In genomic region chr18:29083545-29083944, GRCh38 we compare ENCODE assay signal across 17 cellular contexts.
DNase-seq lines count a peak whose midpoint lies in the region; ATAC-seq and TF ChIP-seq lines count a peak whose summit lies in the region.
"Had no signal": no experiment of that assay in that cellular context is flagged by ENCODE, and none has a peak within 500 bp of the region (broad histone marks: within the 10 kb centered on the region; RNA-seq: fewer than 3 reads in every experiment).

No MANE protein-coding gene starts in this region.

- ATAC-seq in GM19035 (IDR thresholded peaks at IDR 0.05; ENCODE audit: unreplicated experiment) = no peak
- ATAC-seq in GM21737 (IDR thresholded peaks at IDR 0.05; ENCODE audit: unreplicated experiment) = no peak

- H3K27me3 ChIP-seq in endodermal cell (ENCODE audit: control insufficient read depth, insufficient read depth, low read length, poor library complexity, severe bottlenecking) = no peaks in the 10 kb centered on the region
- no peaks in the 10 kb centered on the region for H3K27me3 ChIP-seq in mesenchymal stem cell (ENCODE audit: control insufficient read depth in 1 of 2, insufficient read depth in 1 of 2, low read length in 2 of 2)
- H3K27me3 ChIP-seq: SJSA1, suprapubic skin had no signal

- H3K4me3 Mint-ChIP-seq in endodermal cell = no peak overlapping the region

- H3K4me1 ChIP-seq in endodermal cell (ENCODE audit: control insufficient read depth, insufficient read depth, low read length) (peaks cover 18% of the 10 kb centered on the region), mesenchymal stem cell (ENCODE audit: control insufficient read depth, insufficient read depth, low read depth, low read length) (no peaks in the 10 kb centered on the region)
- H3K4me1 ChIP-seq: SJSA1 had no signal

- H2BK5ac ChIP-seq in mesenchymal stem cell (ENCODE audit: low read depth, low read length, poor library complexity, severe bottlenecking) = no peak overlapping the region

- no peak overlapping the region for H3K4me2 ChIP-seq in mesenchymal stem cell (ENCODE audit: low read length, poor library complexity, severe bottlenecking)

- peak overlapping the region in 1 of 2 experiments; percentile 15 for H3K14ac ChIP-seq in mesenchymal stem cell (ENCODE audit: low read length in 2 of 2)

- H3K9me3 ChIP-seq in endodermal cell (ENCODE audit: control insufficient read depth, low read length) = no peaks in the 10 kb centered on the region
- no peaks in the 10 kb centered on the region for H3K9me3 ChIP-seq in mesenchymal stem cell (ENCODE audit: control insufficient read depth, low read length)
- H3K9me3 ChIP-seq: SJSA1, suprapubic skin had no signal

- H3K9ac ChIP-seq in endodermal cell (ENCODE audit: extremely low read depth, low read length, poor library complexity, severe bottlenecking) (no peak overlapping the region), mesenchymal stem cell (ENCODE audit: low read length) (peak overlapping the region; percentile 68)

- no peak overlapping the region for H3K18ac ChIP-seq in mesenchymal stem cell (ENCODE audit: low read depth in 1 of 2, low read length in 2 of 2)

- H3K36me3 Mint-ChIP-seq in endodermal cell (ENCODE audit: low read depth) = no peaks in the 10 kb centered on the region

- no peak overlapping the region for H2BK15ac ChIP-seq in mesenchymal stem cell (ENCODE audit: low read depth, poor library complexity, severe bottlenecking)

- H3K4ac ChIP-seq in mesenchymal stem cell (ENCODE audit: low read depth in 1 of 2, low read length in 2 of 2) = no peak overlapping the region

- H2BK120ac ChIP-seq in mesenchymal stem cell (ENCODE audit: low read depth, low read length) = no peak overlapping the region

- TF ChIP-seq CTCF in endodermal cell (conservative IDR thresholded peaks at IDR 0.05) = no peak

- H3K27me3 Mint-ChIP-seq in endodermal cell (ENCODE audit: insufficient read depth) = no peaks in the 10 kb centered on the region

- H3K4me3 ChIP-seq in endodermal cell (ENCODE audit: low read length) (no peak overlapping the region), mesenchymal stem cell (ENCODE audit: insufficient read depth in 1 of 2, low read depth in 1 of 2, low read length in 2 of 2) (peak overlapping the region in 1 of 2 experiments; percentile 50)
- H3K4me3 ChIP-seq: SJSA1, suprapubic skin had no signal

- H3K27ac Mint-ChIP-seq in endodermal cell = peak overlapping the region; percentile 3

- H3K36me3 ChIP-seq in endodermal cell (ENCODE audit: control insufficient read depth, insufficient read depth, low read length) (no peaks in the 10 kb centered on the region), mesenchymal stem cell (ENCODE audit: control insufficient read depth in 1 of 2, insufficient read depth in 2 of 2, low read depth in 1 of 2, low read length in 2 of 2) (no peaks in the 10 kb centered on the region)
- H3K36me3 ChIP-seq: SJSA1, suprapubic skin had no signal

- peak; percentile 31 for DNase-seq in AG20443 (ENCODE audit: low spot score)
- DNase-seq in NCI-H1930 (lab: John Stamatoyannopoulos, UW) = peak; percentile 98 to 99
- no peak for DNase-seq in endodermal cell
- no peak for DNase-seq in mesenchymal stem cell
- DNase-seq in T-helper 1 cell = no peak
- DNase-seq in NCI-H1436 treated with DMSO at 0.1 percent for 48 hours (lab: John Stamatoyannopoulos, UW) = no peak
- DNase-seq: activated CD4-positive, alpha-beta T cell treated with anti-CD3 and anti-CD28 coated beads, Interleukin-2, amount 50 U/mL, for 48 hours; amniotic stem cell; H7; KBM-7; kidney; NCI-H2107; posterior cingulate gyrus had no signal

- WGBS in endodermal cell (ENCODE audit: insufficient coverage in 1 of 2, insufficient read length in 1 of 2), 2 experiments = 73 to 75% methylated on average over 3 to 4 of the region's 4 CpGs
- WGBS in mesenchymal stem cell = 87% methylated on average over 4 of the region's 4 CpGs

- H3K23ac ChIP-seq in mesenchymal stem cell (ENCODE audit: low read length in 2 of 2) = no peak overlapping the region

- no peaks in the 10 kb centered on the region for H3K79me1 ChIP-seq in mesenchymal stem cell (replicated peaks; ENCODE audit: low read length, poor library complexity, severe bottlenecking)

- no peak overlapping the region for H2BK12ac ChIP-seq in mesenchymal stem cell (ENCODE audit: low read length in 2 of 2)

- no peak overlapping the region for H4K91ac ChIP-seq in mesenchymal stem cell (ENCODE audit: low read length)

- H3K27ac ChIP-seq in endodermal cell (ENCODE audit: low read depth, low read length) (no peak overlapping the region), mesenchymal stem cell (ENCODE audit: low read length, poor library complexity, severe bottlenecking) (no peak overlapping the region)
- H3K27ac ChIP-seq: SJSA1, suprapubic skin had no signal

- peaks cover 64% of the 10 kb centered on the region for H3K4me1 Mint-ChIP-seq in endodermal cell

- H2AFZ ChIP-seq in mesenchymal stem cell (ENCODE audit: low read depth, low read length) = no peak overlapping the region

- H2AK5ac ChIP-seq in mesenchymal stem cell (ENCODE audit: low read length, severe bottlenecking) = no peak overlapping the region

- no peak overlapping the region for H4K8ac ChIP-seq in mesenchymal stem cell (ENCODE audit: low read length)

- H3K9me3 Mint-ChIP-seq in endodermal cell = no peaks in the 10 kb centered on the region

Comparison
In these comparisons a context has a peak if more than half of its experiments do, and no peak if none do; other contexts are left out.
1. DNase-seq: peak in AG20443 (single experiment) and NCI-H1930 (2 of 2); none in endodermal cell (single experiment), mesenchymal stem cell (single experiment), T-helper 1 cell (0 of 5) and NCI-H1436 treated with DMSO at 0.1 percent for 48 hours (single experiment).